In genomic region chr6:50842861-50843384, GRCh38 we compare ENCODE assay signal across 23 cellular contexts. TPM values are rescaled to one million over a fixed set of nuclear protein-coding genes. Genes with fewer than 3 reads are reported as not detected.
DNase-seq lines count a peak whose midpoint lies in the region; ATAC-seq and TF ChIP-seq lines count a peak whose summit lies in the region.
"Had no signal": no experiment of that assay in that cellular context is flagged by ENCODE, and none has a peak within 500 bp of the region (broad histone marks: within the 10 kb centered on the region; RNA-seq: fewer than 3 reads in every experiment).

No MANE protein-coding gene starts in this region.

- no peaks in the 10 kb centered on the region for H3K36me3 ChIP-seq in mesenchymal stem cell (ENCODE audit: control insufficient read depth in 1 of 2, insufficient read depth in 2 of 2, low read depth in 1 of 2, low read length in 2 of 2)
- H3K36me3 ChIP-seq: gastrocnemius medialis had no signal

- H3K27ac Mint-ChIP-seq in activated CD8-positive, alpha-beta memory T cell treated with anti-CD3 and anti-CD28 coated beads, Interleukin-2, amount 10 ng/mL, durations not matched to agents 7 days and 5 days: peak overlapping the region; percentile 43
- H3K27ac Mint-ChIP-seq in type B pancreatic cell: peak overlapping the region; percentile 90
- H3K27ac Mint-ChIP-seq: activated naive CD8-positive, alpha-beta T cell treated with anti-CD3 and anti-CD28 coated beads, Interleukin-2, amount 10 ng/mL, durations not matched to agents 7 days and 5 days; activated T-cell treated with anti-CD3 and anti-CD28 coated beads, Interleukin-2, amount 50 U/mL, for 24 hours; immature natural killer cell had no signal

- H2AFZ ChIP-seq in mesenchymal stem cell (ENCODE audit: low read depth, low read length): no peak overlapping the region

- H3K4me1 ChIP-seq in foreskin keratinocyte: no peaks in the 10 kb centered on the region
- H3K4me1 ChIP-seq in mesenchymal stem cell (ENCODE audit: control insufficient read depth, insufficient read depth, low read depth, low read length): peaks cover 16% of the 10 kb centered on the region
- H3K4me1 ChIP-seq: A549, gastrocnemius medialis had no signal

- CTCF ChIA-PET in activated CD8-positive, alpha-beta memory T cell treated with anti-CD3 and anti-CD28 coated beads, Interleukin-2, amount 10 ng/mL, durations not matched to agents 7 days and 5 days (lab: Charles Lee): no interaction called here

- no peak for DNase-seq in activated CD8-positive, alpha-beta memory T cell treated with anti-CD3 and anti-CD28 coated beads, Interleukin-2, amount 10 ng/mL, durations not matched to agents 7 days and 5 days
- DNase-seq in activated CD8-positive, alpha-beta memory T cell treated with anti-CD3 and anti-CD28 coated beads, Interleukin-2, amount 50 U/mL, for 48 hours: no peak
- DNase-seq in foreskin keratinocyte (no peak), mesenchymal stem cell (no peak), type B pancreatic cell (ENCODE audit: extremely low spot score, unreplicated experiment) (no peak), NCI-H82 (lab: John Stamatoyannopoulos, UW) (no peak)
- no peak for DNase-seq in stimulated activated naive CD8-positive, alpha-beta T cell treated with anti-CD3 and anti-CD28 coated beads, Interleukin-15, Interleukin-2, amounts not matched to agents 100 U/mL and 50 U/mL, for 24 hours
- DNase-seq: activated CD4-positive, alpha-beta T cell treated with anti-CD3 and anti-CD28 coated beads, Interleukin-2, amount 50 U/mL, for 48 hours; activated naive CD8-positive, alpha-beta T cell treated with anti-CD3 and anti-CD28 coated beads, Interleukin-2, amount 10 ng/mL, durations not matched to agents 7 days and 5 days; activated T-cell treated with anti-CD3 and anti-CD28 coated beads, Interleukin-2, amount 50 U/mL, for 24 hours; EL; gastrocnemius medialis; immature natural killer cell; naive B cell; NCI-H1105; NCI-H526 treated with DMSO at 0.1 percent for 48 hours; stimulated activated CD4-positive, alpha-beta T cell treated with anti-CD3 and anti-CD28 coated beads, Interleukin-2, amount 100 ng/mL, for 48 hours had no signal

- H4K8ac ChIP-seq in mesenchymal stem cell (ENCODE audit: low read length): no peak overlapping the region

- H3K23ac ChIP-seq in mesenchymal stem cell (ENCODE audit: low read length in 2 of 2): no peak overlapping the region

- no peak overlapping the region for H3K4ac ChIP-seq in mesenchymal stem cell (ENCODE audit: low read depth in 1 of 2, low read length in 2 of 2)

- H2AK5ac ChIP-seq in mesenchymal stem cell (ENCODE audit: low read length, severe bottlenecking): no peak overlapping the region

- H3K4me3 Mint-ChIP-seq in activated CD8-positive, alpha-beta memory T cell treated with anti-CD3 and anti-CD28 coated beads, Interleukin-2, amount 10 ng/mL, durations not matched to agents 7 days and 5 days: no peak overlapping the region
- peak overlapping the region; percentile 86 for H3K4me3 Mint-ChIP-seq in type B pancreatic cell
- H3K4me3 Mint-ChIP-seq: activated naive CD8-positive, alpha-beta T cell treated with anti-CD3 and anti-CD28 coated beads, Interleukin-2, amount 10 ng/mL, durations not matched to agents 7 days and 5 days; activated T-cell treated with anti-CD3 and anti-CD28 coated beads, Interleukin-2, amount 50 U/mL, for 24 hours; immature natural killer cell had no signal

- no peaks in the 10 kb centered on the region for H3K4me1 Mint-ChIP-seq in activated CD8-positive, alpha-beta memory T cell treated with anti-CD3 and anti-CD28 coated beads, Interleukin-2, amount 10 ng/mL, durations not matched to agents 7 days and 5 days
- H3K4me1 Mint-ChIP-seq in type B pancreatic cell (ENCODE audit: unreplicated experiment): peaks cover 14% of the 10 kb centered on the region
- H3K4me1 Mint-ChIP-seq: activated naive CD8-positive, alpha-beta T cell treated with anti-CD3 and anti-CD28 coated beads, Interleukin-2, amount 10 ng/mL, durations not matched to agents 7 days and 5 days; immature natural killer cell had no signal

- no peak overlapping the region for H2BK12ac ChIP-seq in mesenchymal stem cell (ENCODE audit: low read length in 2 of 2)

- H2BK120ac ChIP-seq in mesenchymal stem cell (ENCODE audit: low read depth, low read length): no peak overlapping the region

- H3K27me3 ChIP-seq in foreskin keratinocyte: peaks cover 58% of the 10 kb centered on the region
- peaks cover 93 to 99% of the 10 kb centered on the region in 2 experiments for H3K27me3 ChIP-seq in mesenchymal stem cell (ENCODE audit: control insufficient read depth in 1 of 2, insufficient read depth in 1 of 2, low read length in 2 of 2)

- H3K4me2 ChIP-seq in mesenchymal stem cell (ENCODE audit: low read length, poor library complexity, severe bottlenecking): peak overlapping the region; percentile 41
- H3K4me2 ChIP-seq: A549 had no signal

- H4K91ac ChIP-seq in mesenchymal stem cell (ENCODE audit: low read length): no peak overlapping the region

- no peak overlapping the region for H3K4me3 ChIP-seq in mesenchymal stem cell (ENCODE audit: insufficient read depth in 1 of 2, low read depth in 1 of 2, low read length in 2 of 2)
- H3K4me3 ChIP-seq: A549, coronary artery, gastrocnemius medialis, lung had no signal

- H2BK5ac ChIP-seq in mesenchymal stem cell (ENCODE audit: low read depth, low read length, poor library complexity, severe bottlenecking): no peak overlapping the region

- ATAC-seq in activated CD8-positive, alpha-beta memory T cell treated with anti-CD3 and anti-CD28 coated beads, Interleukin-2, amount 10 ng/mL, durations not matched to agents 7 days and 5 days: no peak
- peak; percentile 38 for ATAC-seq in foreskin keratinocyte
- ATAC-seq in stimulated activated naive CD8-positive, alpha-beta T cell treated with anti-CD3 and anti-CD28 coated beads, Interleukin-15, Interleukin-2, amounts not matched to agents 100 U/mL and 50 U/mL, for 24 hours: no peak
- no peak for ATAC-seq in HG03460 (IDR thresholded peaks at IDR 0.05; ENCODE audit: unreplicated experiment)
- ATAC-seq: A549, gastrocnemius medialis, Right ventricle myocardium inferior had no signal

- no peaks in the 10 kb centered on the region for H3K36me3 Mint-ChIP-seq in activated CD8-positive, alpha-beta memory T cell treated with anti-CD3 and anti-CD28 coated beads, Interleukin-2, amount 10 ng/mL, durations not matched to agents 7 days and 5 days
- H3K36me3 Mint-ChIP-seq in type B pancreatic cell: peaks cover 6% of the 10 kb centered on the region
- H3K36me3 Mint-ChIP-seq: activated naive CD8-positive, alpha-beta T cell treated with anti-CD3 and anti-CD28 coated beads, Interleukin-2, amount 10 ng/mL, durations not matched to agents 7 days and 5 days had no signal

- 3% methylated on average over 23 of the region's 32 CpGs for WGBS in mesenchymal stem cell

- no peaks in the 10 kb centered on the region for H3K9me3 Mint-ChIP-seq in activated CD8-positive, alpha-beta memory T cell treated with anti-CD3 and anti-CD28 coated beads, Interleukin-2, amount 10 ng/mL, durations not matched to agents 7 days and 5 days (ENCODE audit: low read depth)
- no peaks in the 10 kb centered on the region for H3K9me3 Mint-ChIP-seq in type B pancreatic cell

- no peak overlapping the region for H2BK15ac ChIP-seq in mesenchymal stem cell (ENCODE audit: low read depth, poor library complexity, severe bottlenecking)

- H3K79me1 ChIP-seq in mesenchymal stem cell (replicated peaks; ENCODE audit: low read length, poor library complexity, severe bottlenecking): no peaks in the 10 kb centered on the region

- H3K18ac ChIP-seq in mesenchymal stem cell (ENCODE audit: low read depth in 1 of 2, low read length in 2 of 2): no peak overlapping the region

- peaks cover 88% of the 10 kb centered on the region for H3K27me3 Mint-ChIP-seq in activated CD8-positive, alpha-beta memory T cell treated with anti-CD3 and anti-CD28 coated beads, Interleukin-2, amount 10 ng/mL, durations not matched to agents 7 days and 5 days
- H3K27me3 Mint-ChIP-seq in type B pancreatic cell: peaks cover 99% of the 10 kb centered on the region

- TF ChIP-seq CTCF in foreskin keratinocyte (conservative IDR thresholded peaks at IDR 0.05) (no peak), type B pancreatic cell (conservative IDR thresholded peaks at IDR 0.05) (no peak)

- H3K9me3 ChIP-seq in mesenchymal stem cell (ENCODE audit: control insufficient read depth, low read length): no peaks in the 10 kb centered on the region
- H3K9me3 ChIP-seq: A549, gastrocnemius medialis had no signal

- no peak overlapping the region for H3K27ac ChIP-seq in foreskin keratinocyte
- H3K27ac ChIP-seq in mesenchymal stem cell (ENCODE audit: low read length, poor library complexity, severe bottlenecking): no peak overlapping the region
- H3K27ac ChIP-seq: A549, coronary artery, gastrocnemius medialis had no signal

- H3K9ac ChIP-seq in mesenchymal stem cell (ENCODE audit: low read length): no peak overlapping the region

- H3K14ac ChIP-seq in mesenchymal stem cell (ENCODE audit: low read length in 2 of 2): no peak overlapping the region

RNA-seq across cellular contexts. Expression of gene TFAP2B, which starts 24.3 kb away (rescaled TPM):
- total RNA-seq in activated CD8-positive, alpha-beta memory T cell treated with anti-CD3 and anti-CD28 coated beads, Interleukin-2, amount 10 ng/mL, durations not matched to agents 7 days and 5 days: not detected
- total RNA-seq in foreskin keratinocyte: 0.14 and 0.92 TPM in 2 replicates
- 0.23 and 0.63 TPM in 2 replicates for polyA plus RNA-seq in foreskin keratinocyte
- polyA plus RNA-seq in mesenchymal stem cell (2013, experiment 1 of 2): not detected
- polyA plus RNA-seq in mesenchymal stem cell (2013, experiment 2 of 2): not detected
- total RNA-seq in type B pancreatic cell (ENCODE audit: low replicate concordance): 11.6 and 75.5 TPM in 2 replicates
- total RNA-seq: activated naive CD8-positive, alpha-beta T cell treated with anti-CD3 and anti-CD28 coated beads, Interleukin-2, amount 10 ng/mL, durations not matched to agents 7 days and 5 days; gastrocnemius medialis; lung had no signal
- polyA plus RNA-seq: A549, BJ, immature natural killer cell had no signal
